In genomic region chr22:48724899-48725298, GRCh38 we compare ENCODE assay signal across 27 cellular contexts.
"Had no signal": no experiment of that assay in that cellular context is flagged by ENCODE, and none has a peak within 500 bp of the region (broad histone marks: within the 10 kb centered on the region; RNA-seq: fewer than 3 reads in every experiment).

No MANE protein-coding gene starts in this region.

- H3K27me3 ChIP-seq: colonic mucosa, gastrocnemius medialis, hepatocyte, left lung, ovary, thyroid gland had no signal

- H3K27ac ChIP-seq: colonic mucosa, epithelial cell of prostate, gastrocnemius medialis, hepatocyte, left lung, ovary, stomach, thyroid gland had no signal

- H3K4me3 ChIP-seq: colonic mucosa, gastrocnemius medialis, hepatocyte, left lung, mucosa of descending colon, ovary, smooth muscle cell, stomach, thyroid gland had no signal

- ATAC-seq: esophagus mucosa; gastrocnemius medialis; left cardiac atrium; left lung; mucosa of descending colon; sciatic nerve; stimulated activated effector memory CD8-positive, alpha-beta T cell treated with anti-CD3 and anti-CD28 coated beads, Interleukin-12 subunit alpha, Interleukin-12 subunit beta, amount 100 ng/mL, for 72 hours had no signal

- DNase-seq: colonic mucosa; effector CD8-positive, alpha-beta T cell; endodermal cell; foreskin fibroblast; gastrocnemius medialis; head of caudate nucleus; left cardiac atrium; mesenchymal stem cell; naive B cell; nephron progenitor cell; occipital lobe; ovary; retina; stimulated activated CD4-positive, alpha-beta T cell treated with anti-CD3 and anti-CD28 coated beads, Interleukin-2, amount 100 ng/mL, for 24 hours; stimulated activated CD4-positive, alpha-beta T cell treated with anti-CD3 and anti-CD28 coated beads, Interleukin-4, amount 100 ng/mL, for 24 hours; stimulated activated naive CD4-positive, alpha-beta T cell treated with Interleukin-2 at 50 U/mL for 16 hours; stomach; thyroid gland; trophoblast cell had no signal

- H3K9me3 ChIP-seq: colonic mucosa, ovary, thyroid gland had no signal

- H3K4me1 ChIP-seq: colonic mucosa, gastrocnemius medialis, left lung, stomach, thyroid gland had no signal

- H3K36me3 ChIP-seq: colonic mucosa, gastrocnemius medialis, left lung, ovary, stomach, thyroid gland had no signal
